In genomic region chr3:39108309-39108708, GRCh38 we compare ENCODE assay signal across 9 cellular contexts. TPM values are rescaled to one million over a fixed set of nuclear protein-coding genes. Genes with fewer than 3 reads are reported as not detected.
DNase-seq lines count a peak whose midpoint lies in the region; ATAC-seq, FAIRE-seq and TF ChIP-seq lines count a peak whose summit lies in the region.
"Had no signal": no experiment of that assay in that cellular context is flagged by ENCODE, and none has a peak within 500 bp of the region (broad histone marks: within the 10 kb centered on the region; RNA-seq: fewer than 3 reads in every experiment).

No MANE protein-coding gene starts in this region.

- CTCF ChIA-PET in activated CD4-positive, alpha-beta memory T cell treated with anti-CD3 and anti-CD28 coated beads for 36 hours (lab: Charles Lee) = interaction anchor here (1.5 to 7.5 kb wide), 3 partner anchors 81 to 183 kb away, joined by 4 to 57 read pairs (median 47); no protein-coding TSS in a partner anchor

- no peaks in the 10 kb centered on the region for H3K27me3 Mint-ChIP-seq in activated CD4-positive, alpha-beta memory T cell treated with anti-CD3 and anti-CD28 coated beads for 36 hours

- H3K27ac ChIP-seq in keratinocyte (ENCODE audit: control insufficient read depth, insufficient read depth, low read length) (no peak overlapping the region), temporal lobe (ENCODE audit: low read depth, low read length) (peak overlapping the region; percentile 87)

- peak overlapping the region; percentile 83 for H3K9ac ChIP-seq in keratinocyte (ENCODE audit: control insufficient read depth, extremely low read depth, insufficient read depth, low read length)

- peaks cover 40% of the 10 kb centered on the region for H3K4me1 Mint-ChIP-seq in activated CD4-positive, alpha-beta memory T cell treated with anti-CD3 and anti-CD28 coated beads for 36 hours (ENCODE audit: low read depth)

- DNase-seq in CD1c-positive myeloid dendritic cell (ENCODE audit: extremely low spot score) (peak; percentile 84), keratinocyte (ENCODE audit: low read depth, low spot score) (no peak), OCI-M2 (lab: John Stamatoyannopoulos, UW; ENCODE audit: unreplicated experiment) (no peak), NCI-H187 treated with DMSO at 0.1 percent for 48 hours (lab: John Stamatoyannopoulos, UW) (no peak)
- DNase-seq in activated CD4-positive, alpha-beta memory T cell treated with anti-CD3 and anti-CD28 coated beads for 36 hours = peak; percentile 27

- H3K27ac Mint-ChIP-seq in activated CD4-positive, alpha-beta memory T cell treated with anti-CD3 and anti-CD28 coated beads for 36 hours = peak overlapping the region; percentile 74

- intact Hi-C loops in activated CD4-positive, alpha-beta memory T cell treated with anti-CD3 and anti-CD28 coated beads for 36 hours (cut with micrococcal nuclease) = no loop called here

- peak overlapping the region in 1 of 3 experiments; percentile 87 for H3K4me3 ChIP-seq in keratinocyte (ENCODE audit: control insufficient read depth in 2 of 3, extremely low read depth in 1 of 3, insufficient read depth in 2 of 3, low read depth in 1 of 3, low read length in 3 of 3)

- peaks cover 0 to 2% of the 10 kb centered on the region in 2 experiments for H3K36me3 ChIP-seq in keratinocyte (ENCODE audit: control insufficient read depth in 2 of 2, extremely low read depth in 1 of 2, insufficient read depth in 2 of 2, low read length in 2 of 2)

- H3K4me3 Mint-ChIP-seq in activated CD4-positive, alpha-beta memory T cell treated with anti-CD3 and anti-CD28 coated beads for 36 hours = peak overlapping the region; percentile 80

- no peaks in the 10 kb centered on the region for H3K9me3 Mint-ChIP-seq in activated CD4-positive, alpha-beta memory T cell treated with anti-CD3 and anti-CD28 coated beads for 36 hours

- TF ChIP-seq CTCF in keratinocyte (optimal IDR thresholded peaks at IDR 0.05 in 1 of 3, IDR thresholded peaks at IDR 0.05 in 1 of 3, conservative IDR thresholded peaks at IDR 0.05 in 1 of 3; ENCODE audit: extremely low read depth in 1 of 3, insufficient read depth in 2 of 3, low read length in 3 of 3) = no peak

- peaks cover 7% of the 10 kb centered on the region for H4K20me1 ChIP-seq in keratinocyte (ENCODE audit: control insufficient read depth, extremely low read depth, insufficient read depth, low read length)

- no peak for FAIRE-seq in keratinocyte (lab: Jason Lieb, UNC)

- no peaks in the 10 kb centered on the region for H3K27me3 ChIP-seq in keratinocyte (ENCODE audit: control insufficient read depth, extremely low read depth, insufficient read depth, low read length)

- peaks cover 36% of the 10 kb centered on the region for H3K79me2 ChIP-seq in keratinocyte (ENCODE audit: control insufficient read depth, insufficient read depth, low read length)

- peaks cover 2% of the 10 kb centered on the region for H3K9me1 ChIP-seq in keratinocyte (ENCODE audit: control insufficient read depth, extremely low read depth, insufficient read depth, low read length)

- ATAC-seq in GM19324 (IDR thresholded peaks at IDR 0.05; ENCODE audit: low FRiP score, unreplicated experiment) (peak; percentile 76), HG03280 (IDR thresholded peaks at IDR 0.05; ENCODE audit: unreplicated experiment) (peak; percentile 70)

- POLR2A ChIA-PET in activated CD4-positive, alpha-beta memory T cell treated with anti-CD3 and anti-CD28 coated beads for 36 hours (lab: Charles Lee) = interaction anchor here (0.6 to 1.4 kb wide), 6 partner anchors 25 to 72 kb away, joined by 3 to 7 read pairs (median 4); no protein-coding TSS in a partner anchor

- dilution Hi-C loops in keratinocyte (cut with MboI; ENCODE audit: extremely low pct_ligation_motif_present, low sequenced_read_pairs) = no loop called here

- H3K9me3 ChIP-seq in keratinocyte (ENCODE audit: control insufficient read depth, low read depth, low read length) = no peaks in the 10 kb centered on the region

- peak overlapping the region; percentile 92 for H3K4me2 ChIP-seq in keratinocyte (ENCODE audit: control insufficient read depth, extremely low read depth, insufficient read depth, low read depth, low read length)

- peaks cover 15% of the 10 kb centered on the region for H3K4me1 ChIP-seq in keratinocyte (ENCODE audit: control insufficient read depth, extremely low read depth, insufficient read depth, low read length)

- H2AFZ ChIP-seq in keratinocyte (ENCODE audit: control insufficient read depth, low read length) = no peak overlapping the region

- no peaks in the 10 kb centered on the region for H3K36me3 Mint-ChIP-seq in activated CD4-positive, alpha-beta memory T cell treated with anti-CD3 and anti-CD28 coated beads for 36 hours

RNA-seq across cellular contexts. Expression of gene TTC21A, which starts 0.8 kb away (rescaled TPM):
- total RNA-seq in activated CD4-positive, alpha-beta memory T cell treated with anti-CD3 and anti-CD28 coated beads for 36 hours = 1 to 10 TPM; 1.7 to 1.8 TPM
- 1.1 to 2.4 TPM (median 1.3 TPM) in 3 replicates for polyA plus RNA-seq in keratinocyte
- 2.2 TPM for polyA plus RNA-seq in keratinocyte (2011; ENCODE audit: low read depth)
- 0.30 and 0.50 TPM in 2 replicates for polyA plus RNA-seq in keratinocyte (2011; cell fraction: cytosol; rRNA removed)
- 6.2 and 6.4 TPM in 2 replicates for polyA plus RNA-seq in keratinocyte (2011; cell fraction: nucleus; rRNA removed)
- 0.61 and 2.7 TPM in 2 replicates for polyA plus RNA-seq in keratinocyte (2012; ENCODE audit: low replicate concordance)
- polyA minus RNA-seq in keratinocyte = 1.2 to 3.3 TPM (median 2.0 TPM) in 3 replicates
- polyA minus RNA-seq in keratinocyte (2011; cell fraction: cytosol; rRNA and poly(A)+ RNA removed) = not detected
- 2.6 and 3.9 TPM in 2 replicates for polyA minus RNA-seq in keratinocyte (2011; cell fraction: nucleus; rRNA and poly(A)+ RNA removed)
- total RNA-seq in temporal lobe = 2.0 TPM

RNA-seq across cellular contexts. Expression of gene GORASP1, which starts 0.9 kb away (rescaled TPM):
- 10 to 100 TPM; 32.7 to 34.1 TPM for total RNA-seq in activated CD4-positive, alpha-beta memory T cell treated with anti-CD3 and anti-CD28 coated beads for 36 hours
- 38.4 to 58.8 TPM (median 43.7 TPM) in 3 replicates for polyA plus RNA-seq in keratinocyte
- 9.6 TPM for polyA plus RNA-seq in keratinocyte (2011; ENCODE audit: low read depth)
- polyA plus RNA-seq in keratinocyte (2011; cell fraction: cytosol; rRNA removed) = 30.3 and 31.4 TPM in 2 replicates
- 81.5 and 88.8 TPM in 2 replicates for polyA plus RNA-seq in keratinocyte (2011; cell fraction: nucleus; rRNA removed)
- polyA plus RNA-seq in keratinocyte (2012; ENCODE audit: low replicate concordance) = 31.1 and 34.2 TPM in 2 replicates
- polyA minus RNA-seq in keratinocyte = 39.1 to 63.4 TPM (median 52.9 TPM) in 3 replicates
- polyA minus RNA-seq in keratinocyte (2011; cell fraction: cytosol; rRNA and poly(A)+ RNA removed) = 34.1 TPM
- 27.2 and 30.3 TPM in 2 replicates for polyA minus RNA-seq in keratinocyte (2011; cell fraction: nucleus; rRNA and poly(A)+ RNA removed)
- 18.2 TPM for total RNA-seq in temporal lobe

RNA-seq across cellular contexts. Expression of gene CSRNP1, which starts 45.1 kb away (rescaled TPM):
- 10 to 100 TPM; 63.0 to 66.2 TPM for total RNA-seq in activated CD4-positive, alpha-beta memory T cell treated with anti-CD3 and anti-CD28 coated beads for 36 hours
- polyA plus RNA-seq in keratinocyte = 4.0 to 5.4 TPM (median 5.4 TPM) in 3 replicates
- 9.1 TPM for polyA plus RNA-seq in keratinocyte (2011; ENCODE audit: low read depth)
- polyA plus RNA-seq in keratinocyte (2011; cell fraction: cytosol; rRNA removed) = 2.2 and 2.7 TPM in 2 replicates
- 10.0 and 12.0 TPM in 2 replicates for polyA plus RNA-seq in keratinocyte (2011; cell fraction: nucleus; rRNA removed)
- 3.8 and 31.2 TPM in 2 replicates for polyA plus RNA-seq in keratinocyte (2012; ENCODE audit: low replicate concordance)
- 8.1 to 9.5 TPM (median 8.6 TPM) in 3 replicates for polyA minus RNA-seq in keratinocyte
- 5.8 TPM for polyA minus RNA-seq in keratinocyte (2011; cell fraction: cytosol; rRNA and poly(A)+ RNA removed)
- polyA minus RNA-seq in keratinocyte (2011; cell fraction: nucleus; rRNA and poly(A)+ RNA removed) = 9.0 and 10.8 TPM in 2 replicates
- total RNA-seq in temporal lobe = 3.7 TPM

RNA-seq across cellular contexts. Expression of gene WDR48, which starts 56.5 kb away (rescaled TPM):
- 10 to 100 TPM; 38.5 to 43.8 TPM for total RNA-seq in activated CD4-positive, alpha-beta memory T cell treated with anti-CD3 and anti-CD28 coated beads for 36 hours
- polyA plus RNA-seq in keratinocyte = 14.9 to 29.7 TPM (median 20.2 TPM) in 3 replicates
- polyA plus RNA-seq in keratinocyte (2011; ENCODE audit: low read depth) = 16.5 TPM
- polyA plus RNA-seq in keratinocyte (2011; cell fraction: cytosol; rRNA removed) = 10.1 and 26.2 TPM in 2 replicates
- 19.3 and 27.8 TPM in 2 replicates for polyA plus RNA-seq in keratinocyte (2011; cell fraction: nucleus; rRNA removed)
- 14.3 and 15.1 TPM in 2 replicates for polyA plus RNA-seq in keratinocyte (2012; ENCODE audit: low replicate concordance)
- polyA minus RNA-seq in keratinocyte = 4.5 to 36.3 TPM (median 22.3 TPM) in 3 replicates
- polyA minus RNA-seq in keratinocyte (2011; cell fraction: cytosol; rRNA and poly(A)+ RNA removed) = 30.7 TPM
- polyA minus RNA-seq in keratinocyte (2011; cell fraction: nucleus; rRNA and poly(A)+ RNA removed) = 10.6 and 21.7 TPM in 2 replicates
- 88.0 TPM for total RNA-seq in temporal lobe

RNA-seq across cellular contexts. Expression of gene SCN11A, which starts 56.6 kb away (rescaled TPM):
- total RNA-seq in activated CD4-positive, alpha-beta memory T cell treated with anti-CD3 and anti-CD28 coated beads for 36 hours = under 1 TPM; 0.02 to 0.05 TPM
- polyA plus RNA-seq in keratinocyte = 0.01 to 0.04 TPM in 2 of 3 replicates, not detected in the other
- polyA plus RNA-seq in keratinocyte (2011; ENCODE audit: low read depth) = not detected
- polyA plus RNA-seq in keratinocyte (2011; cell fraction: cytosol; rRNA removed) = 0.01 TPM in 1 of 2 replicates, not detected in the other
- polyA plus RNA-seq in keratinocyte (2011; cell fraction: nucleus; rRNA removed) = 0.04 and 0.06 TPM in 2 replicates
- not detected in 2 replicates for polyA plus RNA-seq in keratinocyte (2012; ENCODE audit: low replicate concordance)
- polyA minus RNA-seq in keratinocyte = 0.07 TPM in 1 of 3 replicates, not detected in the others
- polyA minus RNA-seq in keratinocyte (2011; cell fraction: cytosol; rRNA and poly(A)+ RNA removed) = not detected
- not detected in 2 replicates for polyA minus RNA-seq in keratinocyte (2011; cell fraction: nucleus; rRNA and poly(A)+ RNA removed)
- 0.25 TPM for total RNA-seq in temporal lobe
- total RNA-seq: M059J had no signal

Comparison
In these comparisons a context has a peak if more than half of its experiments do, and no peak if none do; other contexts are left out.
1. DNase-seq: peak in CD1c-positive myeloid dendritic cell (single experiment) and activated CD4-positive, alpha-beta memory T cell treated with anti-CD3 and anti-CD28 coated beads for 36 hours (single experiment); none in keratinocyte (single experiment), OCI-M2 (single experiment) and NCI-H187 treated with DMSO at 0.1 percent for 48 hours (single experiment).
2. RNA of gene CSRNP1, which starts 45.1 kb away (total RNA-seq): 63.0 to 66.2 TPM in activated CD4-positive, alpha-beta memory T cell treated with anti-CD3 and anti-CD28 coated beads for 36 hours; 3.7 TPM in temporal lobe (single experiment); every median in the first group is over 10 times any median in the second.